Comparison of ENCODE assay signal across 1 cellular context in genomic region chr1:55860816-55861519, GRCh38.
TF ChIP-seq lines count a peak whose summit lies in the region.

No MANE protein-coding gene starts in this region.

TF ChIP-seq in endothelial cell of umbilical vein, 7 proteins besides CTCF, POLR2A, EP300 and RAD21:
- TF ChIP-seq POLR2AphosphoS5 (IDR thresholded peaks at IDR 0.05; ENCODE audit: insufficient read depth, low read depth, low read length) (no peak), EZH2 (IDR thresholded peaks at IDR 0.05; ENCODE audit: borderline replicate concordance, low read depth, low read length, severe bottlenecking) (no peak), FOS (IDR thresholded peaks at IDR 0.05; ENCODE audit: borderline replicate concordance, insufficient read depth, low read length) (no peak), GATA2 (IDR thresholded peaks at IDR 0.05; ENCODE audit: insufficient read depth, insufficient read length, low read depth, low read length) (no peak), JUN (IDR thresholded peaks at IDR 0.05; ENCODE audit: borderline replicate concordance, insufficient read depth, insufficient read length, low read depth) (no peak), MYC (IDR thresholded peaks at IDR 0.05; ENCODE audit: low read depth, low read length) (no peak), MAX (IDR thresholded peaks at IDR 0.05; ENCODE audit: insufficient read depth, insufficient read length) (no peak)
TF ChIP-seq in endothelial cell of umbilical vein: peak in this region for 0.
